ENCODE assay signal across 1 cellular context in the genomic region with DNA sequence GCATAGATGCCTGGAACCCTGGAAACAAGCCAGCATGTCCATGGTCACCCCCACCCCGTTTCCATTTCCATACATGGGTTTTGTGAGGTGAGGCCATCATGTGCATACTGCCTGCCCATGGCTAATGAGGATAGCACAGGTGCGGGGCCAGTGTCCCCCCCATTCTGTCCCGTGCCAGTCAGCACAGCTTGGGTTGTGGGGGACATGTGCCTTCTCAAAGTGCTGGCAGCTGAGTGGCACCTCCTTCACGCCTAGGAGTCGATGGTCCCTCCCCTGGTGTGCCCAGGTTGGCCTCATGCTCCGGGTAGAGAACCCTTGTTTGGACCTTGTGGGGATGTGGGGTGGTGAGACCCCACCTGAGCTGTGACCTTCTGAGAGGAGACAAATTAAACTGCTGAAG.
TF ChIP-seq lines count a peak whose summit lies in the region.

No MANE protein-coding gene starts in this region.

TF ChIP-seq in SK-N-SH treated with all-trans-retinoic acid at 6 μM for 48 hours, 23 proteins besides CTCF, POLR2A, EP300 and RAD21 (continued from another document):
- TF ChIP-seq ZNF565 (CRISPR knock-in tag; conservative IDR thresholded peaks at IDR 0.05; ENCODE audit: low read depth), result no peak
- TF ChIP-seq, protein P1, sequence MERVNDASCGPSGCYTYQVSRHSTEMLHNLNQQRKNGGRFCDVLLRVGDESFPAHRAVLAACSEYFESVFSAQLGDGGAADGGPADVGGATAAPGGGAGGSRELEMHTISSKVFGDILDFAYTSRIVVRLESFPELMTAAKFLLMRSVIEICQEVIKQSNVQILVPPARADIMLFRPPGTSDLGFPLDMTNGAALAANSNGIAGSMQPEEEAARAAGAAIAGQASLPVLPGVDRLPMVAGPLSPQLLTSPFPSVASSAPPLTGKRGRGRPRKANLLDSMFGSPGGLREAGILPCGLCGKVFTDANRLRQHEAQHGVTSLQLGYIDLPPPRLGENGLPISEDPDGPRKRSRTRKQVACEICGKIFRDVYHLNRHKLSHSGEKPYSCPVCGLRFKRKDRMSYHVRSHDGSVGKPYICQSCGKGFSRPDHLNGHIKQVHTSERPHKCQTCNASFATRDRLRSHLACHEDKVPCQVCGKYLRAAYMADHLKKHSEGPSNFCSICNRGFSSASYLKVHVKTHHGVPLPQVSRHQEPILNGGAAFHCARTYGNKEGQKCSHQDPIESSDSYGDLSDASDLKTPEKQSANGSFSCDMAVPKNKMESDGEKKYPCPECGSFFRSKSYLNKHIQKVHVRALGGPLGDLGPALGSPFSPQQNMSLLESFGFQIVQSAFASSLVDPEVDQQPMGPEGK (CRISPR knock-in tag; IDR thresholded peaks at IDR 0.05; ENCODE audit: borderline replicate concordance), result no peak
- TF ChIP-seq PPARA (CRISPR knock-in tag; IDR thresholded peaks at IDR 0.05; ENCODE audit: borderline replicate concordance), result no peak
- TF ChIP-seq BACH2 (CRISPR knock-in tag; IDR thresholded peaks at IDR 0.05; ENCODE audit: borderline replicate concordance), result no peak
- no peak for TF ChIP-seq ZNF8 (CRISPR knock-in tag; IDR thresholded peaks at IDR 0.05)
- no peak for TF ChIP-seq CSDC2 (CRISPR knock-in tag; IDR thresholded peaks at IDR 0.05)
- TF ChIP-seq TOX (CRISPR knock-in tag; IDR thresholded peaks at IDR 0.05; ENCODE audit: borderline replicate concordance), result no peak
- TF ChIP-seq ESRRG (CRISPR knock-in tag; IDR thresholded peaks at IDR 0.05), result no peak
- TF ChIP-seq TCF4 (CRISPR knock-in tag; IDR thresholded peaks at IDR 0.05; ENCODE audit: borderline replicate concordance), result no peak
- TF ChIP-seq ZFP3 (CRISPR knock-in tag; IDR thresholded peaks at IDR 0.05), result no peak
